In genomic region chr14:64914237-64914971, GRCh38 we compare ENCODE assay signal across 1 cellular context.
TF ChIP-seq lines count a peak whose summit lies in the region.

CHURC1 (plus strand) TSS chr14:64914455; CDS start chr14:64914496, 41 bp downstream.

TF ChIP-seq in HepG2, 621 proteins besides CTCF, POLR2A, EP300 and RAD21 (continued from another document and continues in another):
- TF ChIP-seq GMEB1 (CRISPR knock-in tag; IDR thresholded peaks at IDR 0.05; ENCODE audit: borderline replicate concordance): peak; percentile 66; the same call in 1 of the 2 replicates
- no peak for TF ChIP-seq SMARCC2 (IDR thresholded peaks at IDR 0.05)
- TF ChIP-seq ARID5B (CRISPR knock-in tag; IDR thresholded peaks at IDR 0.05): peak; percentile 51; the same call in 1 of the 2 replicates
- no peak for TF ChIP-seq PRDM4 (CRISPR knock-in tag; IDR thresholded peaks at IDR 0.05; ENCODE audit: borderline replicate concordance)
- no peak for TF ChIP-seq HOXA7 (CRISPR knock-in tag; IDR thresholded peaks at IDR 0.05)
- no peak for TF ChIP-seq ZNF251 (CRISPR knock-in tag; IDR thresholded peaks at IDR 0.05)
- TF ChIP-seq ARHGAP35 (CRISPR knock-in tag; IDR thresholded peaks at IDR 0.05; ENCODE audit: borderline replicate concordance): no peak
- TF ChIP-seq ZNF143 (CRISPR knock-in tag; IDR thresholded peaks at IDR 0.05): peak; percentile 48; the same call in 1 of the 2 replicates
- TF ChIP-seq ZNF260 (CRISPR knock-in tag; IDR thresholded peaks at IDR 0.05; ENCODE audit: borderline replicate concordance, low read depth): no peak
- TF ChIP-seq GTF3A (CRISPR knock-in tag; conservative IDR thresholded peaks at IDR 0.05): no peak
- no peak for TF ChIP-seq HNRNPUL1 (IDR thresholded peaks at IDR 0.05; ENCODE audit: low read depth, low read length)
- no peak for TF ChIP-seq ZNF550 (CRISPR knock-in tag; IDR thresholded peaks at IDR 0.05; ENCODE audit: borderline replicate concordance)
- TF ChIP-seq ZNF556 (CRISPR knock-in tag; IDR thresholded peaks at IDR 0.05; ENCODE audit: borderline replicate concordance): peak; percentile 80; the same call in 1 of the 2 replicates
- TF ChIP-seq ZNF710 (CRISPR knock-in tag; IDR thresholded peaks at IDR 0.05; ENCODE audit: borderline replicate concordance): peak; percentile 59; the same call in 1 of the 2 replicates
- no peak for TF ChIP-seq MTF2 (CRISPR knock-in tag; IDR thresholded peaks at IDR 0.05; ENCODE audit: borderline replicate concordance)
- TF ChIP-seq SP140L (CRISPR knock-in tag; IDR thresholded peaks at IDR 0.05; ENCODE audit: borderline replicate concordance): no peak
- no peak for TF ChIP-seq RORA (CRISPR knock-in tag; IDR thresholded peaks at IDR 0.05)
- TF ChIP-seq CBFB (CRISPR knock-in tag; IDR thresholded peaks at IDR 0.05): 0 out of 2 replicates have a peak, but pooled peaks have one; percentile 32
- no peak for TF ChIP-seq ZNF780A (CRISPR knock-in tag; IDR thresholded peaks at IDR 0.05)
- TF ChIP-seq SMAD1 (CRISPR knock-in tag; IDR thresholded peaks at IDR 0.05; ENCODE audit: borderline replicate concordance, low read depth): no peak
- no peak for TF ChIP-seq ZNF530 (CRISPR knock-in tag; IDR thresholded peaks at IDR 0.05; ENCODE audit: low read depth)
- TF ChIP-seq ZNF788 (CRISPR knock-in tag; IDR thresholded peaks at IDR 0.05; ENCODE audit: borderline replicate concordance): peak; percentile 62; the same call in 1 of the 2 replicates
- 0 out of 2 replicates have a peak, but pooled peaks have one; percentile 41 for TF ChIP-seq ATF7-NPFF (CRISPR knock-in tag; IDR thresholded peaks at IDR 0.05; ENCODE audit: low read depth)
- no peak for TF ChIP-seq IKZF1 (IDR thresholded peaks at IDR 0.05)
- no peak for TF ChIP-seq STAT5B (CRISPR knock-in tag; IDR thresholded peaks at IDR 0.05)
- TF ChIP-seq ZNF124 (CRISPR knock-in tag; IDR thresholded peaks at IDR 0.05): no peak
- TF ChIP-seq HIVEP1 (CRISPR knock-in tag; IDR thresholded peaks at IDR 0.05): peak; percentile 51; the same call in 1 of the 2 replicates
- TF ChIP-seq NRL (CRISPR knock-in tag; IDR thresholded peaks at IDR 0.05; ENCODE audit: borderline replicate concordance): peak; percentile 82; the same call in 1 of the 2 replicates
- TF ChIP-seq ZBTB2 (CRISPR knock-in tag; IDR thresholded peaks at IDR 0.05; ENCODE audit: low read depth): no peak
- 0 out of 2 replicates have a peak, but pooled peaks have one; percentile 23 for TF ChIP-seq ZNF362 (CRISPR knock-in tag; IDR thresholded peaks at IDR 0.05; ENCODE audit: borderline replicate concordance)
- TF ChIP-seq ZNF503 (CRISPR knock-in tag; IDR thresholded peaks at IDR 0.05): peak; percentile 56; the same call in 1 of the 2 replicates
- no peak for TF ChIP-seq HNRNPK (IDR thresholded peaks at IDR 0.05; ENCODE audit: low read depth, low read length, poor library complexity, severe bottlenecking)
- TF ChIP-seq ZNF615 (CRISPR knock-in tag; IDR thresholded peaks at IDR 0.05; ENCODE audit: borderline replicate concordance): no peak
- TF ChIP-seq ZKSCAN5 (CRISPR knock-in tag; IDR thresholded peaks at IDR 0.05): no peak
- no peak for TF ChIP-seq ZNF570 (CRISPR knock-in tag; IDR thresholded peaks at IDR 0.05; ENCODE audit: borderline replicate concordance)
- TF ChIP-seq SP1 (IDR thresholded peaks at IDR 0.05): no peak
- 0 out of 2 replicates have a peak, but pooled peaks have one; percentile 23 for TF ChIP-seq SP1 (CRISPR knock-in tag; IDR thresholded peaks at IDR 0.05)
- TF ChIP-seq ZNF317 (CRISPR knock-in tag; IDR thresholded peaks at IDR 0.05): peak; percentile 48
- peak; percentile 88 for TF ChIP-seq KDM2A (CRISPR knock-in tag; IDR thresholded peaks at IDR 0.05; ENCODE audit: borderline replicate concordance, low read depth)
- no peak for TF ChIP-seq NPAS2 (CRISPR knock-in tag; IDR thresholded peaks at IDR 0.05; ENCODE audit: borderline replicate concordance)
- no peak for TF ChIP-seq PCBP2 (optimal IDR thresholded peaks at IDR 0.05; ENCODE audit: low read depth, low read length, poor library complexity, severe bottlenecking)
- no peak for TF ChIP-seq JUN (CRISPR knock-in tag; IDR thresholded peaks at IDR 0.05)
- TF ChIP-seq NFKBIZ (CRISPR knock-in tag; IDR thresholded peaks at IDR 0.05): 0 out of 2 replicates have a peak, but pooled peaks have one; percentile 21
- peak; percentile 70; the same call in 1 of the 2 replicates for TF ChIP-seq RXRA (CRISPR knock-in tag; IDR thresholded peaks at IDR 0.05)
- TF ChIP-seq KLF16 (CRISPR knock-in tag; IDR thresholded peaks at IDR 0.05): no peak
- TF ChIP-seq XRCC5 (optimal IDR thresholded peaks at IDR 0.05; ENCODE audit: low read length): peak; percentile 18
- 0 out of 2 replicates have a peak, but pooled peaks have one; percentile 41 for TF ChIP-seq MLX (CRISPR knock-in tag; IDR thresholded peaks at IDR 0.05)
- no peak for TF ChIP-seq HES4 (CRISPR knock-in tag; IDR thresholded peaks at IDR 0.05; ENCODE audit: borderline replicate concordance)
- TF ChIP-seq HNRNPL (IDR thresholded peaks at IDR 0.05; ENCODE audit: low read depth, low read length): peak; percentile 76
- TF ChIP-seq ZNF230 (CRISPR knock-in tag; IDR thresholded peaks at IDR 0.05): peak; percentile 46; the same call in 1 of the 2 replicates
- TF ChIP-seq ZNF331 (CRISPR knock-in tag; IDR thresholded peaks at IDR 0.05): peak; percentile 58; the same call in 1 of the 2 replicates
- TF ChIP-seq YEATS4 (CRISPR knock-in tag; IDR thresholded peaks at IDR 0.05; ENCODE audit: borderline replicate concordance): peak; percentile 79; the same call in 1 of the 2 replicates
- no peak for TF ChIP-seq ZNF790 (CRISPR knock-in tag; IDR thresholded peaks at IDR 0.05; ENCODE audit: borderline replicate concordance)
- TF ChIP-seq NAIF1 (CRISPR knock-in tag; IDR thresholded peaks at IDR 0.05; ENCODE audit: borderline replicate concordance): 0 out of 2 replicates have a peak, but pooled peaks have one; percentile 16
- TF ChIP-seq IKZF4 (CRISPR knock-in tag; IDR thresholded peaks at IDR 0.05; ENCODE audit: borderline replicate concordance, low read depth, not compliant biosample characterization): no peak
